In genomic region chr19:1844536-1845515, GRCh38 we compare ENCODE assay signal across 22 cellular contexts. TPM values are rescaled to one million over a fixed set of nuclear protein-coding genes. Genes with fewer than 3 reads are reported as not detected.
A peak's percentile ranks its signal among the peaks of the same experiment; 100 is the strongest.
DNase-seq lines count a peak whose midpoint lies in the region; ATAC-seq and TF ChIP-seq lines count a peak whose summit lies in the region.
"Had no signal": no experiment of that assay in that cellular context is flagged by ENCODE, and none has a peak within 500 bp of the region (broad histone marks: within the 10 kb centered on the region; RNA-seq: fewer than 3 reads in every experiment).

No MANE protein-coding gene starts in this region.

- H2BK5ac ChIP-seq in mesenchymal stem cell (ENCODE audit: low read depth, low read length, poor library complexity, severe bottlenecking) = no peak overlapping the region

- no peaks in the 10 kb centered on the region for H3K9me3 ChIP-seq in heart right ventricle
- no peaks in the 10 kb centered on the region for H3K9me3 ChIP-seq in adipocyte (ENCODE audit: control insufficient read depth, low read length)
- H3K9me3 ChIP-seq in mesenchymal stem cell (ENCODE audit: control insufficient read depth, low read length) = no peaks in the 10 kb centered on the region
- H3K9me3 ChIP-seq in ascending aorta = no peaks in the 10 kb centered on the region

- H3K23ac ChIP-seq in mesenchymal stem cell (ENCODE audit: low read length in 2 of 2) = no peak overlapping the region

- TF ChIP-seq CTCF in heart right ventricle (IDR thresholded peaks at IDR 0.05) (no peak), ascending aorta (IDR thresholded peaks at IDR 0.05) (no peak)

- WGBS in heart right ventricle, 2 donors = 77 to 78% methylated on average over 35 of the region's 35 CpGs
- WGBS in mesenchymal stem cell = 97% methylated on average over 35 of the region's 35 CpGs

- H3K4me3 ChIP-seq in heart right ventricle (no peak overlapping the region), adipocyte (ENCODE audit: low read length) (no peak overlapping the region), mesenchymal stem cell (ENCODE audit: insufficient read depth in 1 of 2, low read depth in 1 of 2, low read length in 2 of 2) (no peak overlapping the region), ascending aorta (no peak overlapping the region)

- DNase-seq in left ventricle myocardium superior (peak; percentile 37), heart right ventricle (no peak), adipocyte (ENCODE audit: low read depth) (no peak), mesenchymal stem cell (no peak), ascending aorta (ENCODE audit: low spot score in 2 of 2) (no peak), SIG-M5 (lab: John Stamatoyannopoulos, UW) (no peak), putamen (ENCODE audit: low spot score) (no peak), HCEC 1CT (no peak)
- DNase-seq: activated CD4-positive, alpha-beta T cell treated with anti-CD3 and anti-CD28 coated beads for 36 hours; activated naive CD8-positive, alpha-beta T cell treated with anti-CD3 and anti-CD28 coated beads, Interleukin-2, amount 10 ng/mL, durations not matched to agents 7 days and 5 days; DMS153; effector CD4-positive, alpha-beta T cell; erythroblast; foreskin melanocyte; H7; hippocampal formation; KBM-7; NCI-H526; occipital lobe; retina; stimulated activated CD4-positive, alpha-beta T cell treated with anti-CD3 and anti-CD28 coated beads, Interleukin-12 subunit alpha, Interleukin-12 subunit beta, amount 100 ng/mL, for 4 hours; stimulated activated CD4-positive, alpha-beta T cell treated with anti-CD3 and anti-CD28 coated beads, Interleukin-4, amount 100 ng/mL, for 4 hours had no signal

- no peak overlapping the region for H2BK15ac ChIP-seq in mesenchymal stem cell (ENCODE audit: low read depth, poor library complexity, severe bottlenecking)

- H3K4ac ChIP-seq in mesenchymal stem cell (ENCODE audit: low read depth in 1 of 2, low read length in 2 of 2) = no peak overlapping the region

- H4K8ac ChIP-seq in mesenchymal stem cell (ENCODE audit: low read length) = no peak overlapping the region

- H3K14ac ChIP-seq in mesenchymal stem cell (ENCODE audit: low read length in 2 of 2) = no peak overlapping the region

- H3K27ac ChIP-seq in heart right ventricle (peak overlapping the region in 1 of 10 donors; percentile 31), mesenchymal stem cell (ENCODE audit: low read length, poor library complexity, severe bottlenecking) (no peak overlapping the region), ascending aorta (no peak overlapping the region)

- H2AK5ac ChIP-seq in mesenchymal stem cell (ENCODE audit: low read length, severe bottlenecking) = no peak overlapping the region

- peaks cover 20 to 84% (median 75%) of the 10 kb centered on the region in 9 donors for H3K4me1 ChIP-seq in heart right ventricle
- peaks cover 33% of the 10 kb centered on the region for H3K4me1 ChIP-seq in adipocyte (ENCODE audit: control insufficient read depth, insufficient read depth, low read length)
- peaks cover 32% of the 10 kb centered on the region for H3K4me1 ChIP-seq in mesenchymal stem cell (ENCODE audit: control insufficient read depth, insufficient read depth, low read depth, low read length)
- H3K4me1 ChIP-seq in ascending aorta = peaks cover 10 to 37% of the 10 kb centered on the region in 2 donors

- H4K91ac ChIP-seq in mesenchymal stem cell (ENCODE audit: low read length) = no peak overlapping the region

- H3K18ac ChIP-seq in mesenchymal stem cell (ENCODE audit: low read depth in 1 of 2, low read length in 2 of 2) = no peak overlapping the region

- H2BK12ac ChIP-seq in mesenchymal stem cell (ENCODE audit: low read length in 2 of 2) = no peak overlapping the region

- no peak overlapping the region for H2AFZ ChIP-seq in mesenchymal stem cell (ENCODE audit: low read depth, low read length)

- no peak overlapping the region for H2BK120ac ChIP-seq in mesenchymal stem cell (ENCODE audit: low read depth, low read length)

- peaks cover 4% of the 10 kb centered on the region for H3K79me1 ChIP-seq in mesenchymal stem cell (replicated peaks; ENCODE audit: low read length, poor library complexity, severe bottlenecking)

- no peak overlapping the region for H3K4me2 ChIP-seq in mesenchymal stem cell (ENCODE audit: low read length, poor library complexity, severe bottlenecking)

- intact Hi-C loops in left ventricle myocardium superior (cut with micrococcal nuclease) (no loop called here), heart right ventricle (cut with DNase I) (no loop called here), ascending aorta (cut with DNase I) (no loop called here)

- ATAC-seq in left ventricle myocardium superior (no peak), heart right ventricle (no peak)
- ATAC-seq: activated CD4-positive, alpha-beta T cell treated with anti-CD3 and anti-CD28 coated beads for 36 hours had no signal

- H3K36me3 ChIP-seq in heart right ventricle (peaks cover 0 to 19% (median 0%) of the 10 kb centered on the region in 9 donors), adipocyte (ENCODE audit: control insufficient read depth, insufficient read depth, low read length, severe bottlenecking) (no peaks in the 10 kb centered on the region), mesenchymal stem cell (ENCODE audit: control insufficient read depth in 1 of 2, insufficient read depth in 2 of 2, low read depth in 1 of 2, low read length in 2 of 2) (peaks cover 0 to 41% of the 10 kb centered on the region in 2 experiments), ascending aorta (peaks cover 3 to 8% of the 10 kb centered on the region in 2 donors)

- peak overlapping the region; percentile 34 for H3K9ac ChIP-seq in adipocyte (ENCODE audit: low read length)
- peak overlapping the region; percentile 26 for H3K9ac ChIP-seq in mesenchymal stem cell (ENCODE audit: low read length)

- H3K27me3 ChIP-seq in heart right ventricle (no peaks in the 10 kb centered on the region), adipocyte (replicated peaks; ENCODE audit: control insufficient read depth, insufficient read depth, low read length) (no peaks in the 10 kb centered on the region), mesenchymal stem cell (ENCODE audit: control insufficient read depth in 1 of 2, insufficient read depth in 1 of 2, low read length in 2 of 2) (no peaks in the 10 kb centered on the region), ascending aorta (no peaks in the 10 kb centered on the region)

RNA-seq across cellular contexts. Expression of gene REXO1, which starts 3.5 kb away (rescaled TPM):
- total RNA-seq in left ventricle myocardium superior = 16.0 TPM
- total RNA-seq in heart right ventricle = 10 to 100 TPM; 13.1 to 20.1 (median 16.5) TPM
- 10 to 100 TPM; 13.1 to 20.6 TPM for polyA plus RNA-seq in heart right ventricle
- 16.0 TPM for polyA plus RNA-seq in mesenchymal stem cell (2013, experiment 1 of 2)
- 14.2 TPM for polyA plus RNA-seq in mesenchymal stem cell (2013, experiment 2 of 2)
- 45.1 TPM for total RNA-seq in ascending aorta

RNA-seq across cellular contexts. Expression of gene KLF16, which starts 18.6 kb away (rescaled TPM):
- total RNA-seq in left ventricle myocardium superior (9.8 TPM), heart right ventricle (10 to 100 TPM in 4 of 10 donors, 1 to 10 TPM in 6; 5.0 to 13.4 (median 7.6) TPM), ascending aorta (15.2 TPM)
- 1 to 10 TPM; 4.0 to 8.6 TPM for polyA plus RNA-seq in heart right ventricle
- polyA plus RNA-seq in mesenchymal stem cell (2013, experiment 1 of 2) = 25.8 TPM
- polyA plus RNA-seq in mesenchymal stem cell (2013, experiment 2 of 2) = 28.0 TPM

RNA-seq across cellular contexts. Expression of gene ATP8B3, which starts 32.8 kb away (rescaled TPM):
- total RNA-seq in left ventricle myocardium superior (0.89 TPM), heart right ventricle (1 to 10 TPM in 2 of 10 donors, under 1 TPM in 8; 0.13 to 3.4 (median 0.48) TPM), ascending aorta (0.11 TPM)
- polyA plus RNA-seq in heart right ventricle = 1 to 10 TPM in 1 of 2 donors, under 1 TPM in 1; 0.80 to 1.3 TPM
- 3.5 TPM for polyA plus RNA-seq in mesenchymal stem cell (2013, experiment 1 of 2)
- polyA plus RNA-seq in mesenchymal stem cell (2013, experiment 2 of 2) = 3.2 TPM

RNA-seq across cellular contexts. Expression of gene ABHD17A, which starts 40.5 kb away (rescaled TPM):
- total RNA-seq in left ventricle myocardium superior (64.4 TPM), heart right ventricle (10 to 100 TPM; 45.1 to 68.0 (median 57.0) TPM), ascending aorta (278 TPM)
- polyA plus RNA-seq in heart right ventricle = 100 to 1,000 TPM in 1 of 2 donors, 10 to 100 TPM in 1; 93.6 to 185 TPM
- 60.5 TPM for polyA plus RNA-seq in mesenchymal stem cell (2013, experiment 1 of 2)
- 60.5 TPM for polyA plus RNA-seq in mesenchymal stem cell (2013, experiment 2 of 2)
